8 cellular contexts compared by ENCODE assay signal in the genomic region with DNA sequence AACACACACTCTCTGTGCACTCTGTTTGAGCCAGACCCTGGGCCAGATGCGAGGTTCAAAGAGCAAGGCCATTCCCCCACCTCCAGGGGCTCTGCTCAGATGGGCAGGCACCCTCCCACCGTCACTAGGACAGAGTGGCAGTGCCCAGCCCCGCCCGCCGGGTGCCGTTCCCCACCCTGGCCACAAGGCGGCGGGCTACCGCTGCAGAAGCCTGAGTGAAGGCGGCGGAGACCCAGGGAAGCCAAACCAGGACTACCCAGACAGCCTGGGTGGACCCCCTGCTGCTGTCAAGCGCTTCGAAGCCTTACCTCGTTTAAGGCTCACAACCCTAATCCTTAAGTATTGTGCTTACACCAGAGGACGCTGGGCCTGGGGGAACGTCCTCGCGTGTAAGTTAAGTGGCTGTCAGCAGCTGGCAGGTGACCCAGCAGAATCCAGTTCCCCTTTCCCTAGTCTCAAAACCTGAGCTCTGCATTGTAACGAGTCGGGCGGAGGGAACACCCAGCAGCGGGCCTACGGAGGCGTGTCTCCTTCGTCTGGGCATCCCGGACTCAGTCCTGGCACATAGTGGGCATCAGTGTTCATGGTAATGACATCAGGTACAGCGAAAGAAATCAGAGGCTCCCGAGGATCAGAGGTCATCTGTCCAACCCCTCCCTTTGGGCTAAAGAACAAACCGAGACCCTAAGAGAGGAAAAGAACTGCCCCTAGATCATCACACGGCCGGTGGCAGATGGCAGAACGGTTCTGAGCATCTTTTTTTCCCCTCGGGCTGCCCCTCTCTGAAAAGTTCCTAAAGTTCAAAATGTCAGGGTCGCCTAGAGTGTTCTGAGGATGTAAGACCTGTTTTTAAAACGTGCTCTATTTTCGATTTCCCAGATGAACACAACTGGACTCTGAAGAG. TPM values are rescaled to one million over a fixed set of nuclear protein-coding genes. Genes with fewer than 3 reads are reported as not detected.
DNase-seq lines count a peak whose midpoint lies in the region; ATAC-seq, FAIRE-seq and TF ChIP-seq lines count a peak whose summit lies in the region.

No MANE protein-coding gene starts in this region.

- H3K9ac ChIP-seq in kidney (ENCODE audit: low read length in 2 of 2) = no peak overlapping the region

- H3K4me1 ChIP-seq in kidney (ENCODE audit: control insufficient read depth in 1 of 2, insufficient read depth in 1 of 2, low read depth in 1 of 2, low read length in 2 of 2) = peaks cover 6 to 15% of the 10 kb centered on the region in 2 donors

- H3K36me3 ChIP-seq in GM06990 (ENCODE audit: control insufficient read depth, insufficient read depth, low read length) = no peaks in the 10 kb centered on the region
- no peaks in the 10 kb centered on the region for H3K36me3 ChIP-seq in kidney (ENCODE audit: control insufficient read depth in 1 of 2, insufficient read depth in 2 of 2, low read length in 2 of 2)

- DNase-seq in GM06990 (ENCODE audit: extremely low read depth, insufficient read length) (peak; percentile 82), NCI-H2171 treated with DMSO at 0.1 percent for 48 hours (lab: John Stamatoyannopoulos, UW) (peak; percentile 82), T47D (ENCODE audit: low read depth in 1 of 2, low spot score in 1 of 2) (peak; percentile 87 to 92), kidney (peak; percentile 90)
- peak; percentile 73 to 80 for DNase-seq in stimulated activated CD4-positive, alpha-beta T cell treated with anti-CD3 and anti-CD28 coated beads, Interleukin-1b, Interleukin-23, amount 100 ng/mL, for 4 hours (ENCODE audit: low read depth in 2 of 2)

- peak; percentile 99 for TF ChIP-seq CTCF in GM06990 (IDR thresholded peaks at IDR 0.05; ENCODE audit: insufficient read depth, low read length, poor library complexity, severe bottlenecking)
- peak; percentile 98 for TF ChIP-seq CTCF in WI38 (IDR thresholded peaks at IDR 0.05; ENCODE audit: low read depth, low read length)
- peak; percentile 86 for TF ChIP-seq CTCF in kidney (IDR thresholded peaks at IDR 0.05; ENCODE audit: borderline replicate concordance, extremely low read depth, insufficient read depth)

- H3K4me3 ChIP-seq in GM06990 (replicated peaks; ENCODE audit: low read depth, low read length) (peak overlapping the region; percentile 47), WI38 (ENCODE audit: low read depth, low read length) (no peak overlapping the region), kidney (ENCODE audit: low read length in 2 of 2) (peak overlapping the region in 1 of 2 donors; percentile 35)

- intact Hi-C loops in kidney (cut with DNase I) = no loop called here

- H3K27ac ChIP-seq in kidney (ENCODE audit: low read depth in 2 of 2, low read length in 2 of 2) = no peak overlapping the region

- no peak for FAIRE-seq in kidney (lab: Jason Lieb, UNC)

- in situ Hi-C loops in T47D (cut with HindIII; ENCODE audit: low pct_unique_long_range_greater_than_20kb, low sequenced_read_pairs) = no loop called here

- ATAC-seq in HG02759 (IDR thresholded peaks at IDR 0.05; ENCODE audit: unreplicated experiment) (peak; percentile 36), GM18868 (IDR thresholded peaks at IDR 0.05; ENCODE audit: unreplicated experiment) (no peak)

- H3K9me3 ChIP-seq in kidney (ENCODE audit: control insufficient read depth in 1 of 2, low read length in 2 of 2) = no peaks in the 10 kb centered on the region

- no peaks in the 10 kb centered on the region for H3K27me3 ChIP-seq in GM06990 (replicated peaks; ENCODE audit: control insufficient read depth, insufficient read depth, low read length)

RNA-seq across cellular contexts. Expression of a gene that starts 4.4 kb away (rescaled TPM):
- 57.2 TPM for total RNA-seq in kidney
- polyA plus RNA-seq in kidney (ENCODE audit: insufficient read depth, low read depth, low replicate concordance) = 13.3 TPM
